ENCODE assay signal across 8 cellular contexts in genomic region chr2:176653856-176654443, GRCh38.
DNase-seq lines count a peak whose midpoint lies in the region; ATAC-seq, FAIRE-seq and TF ChIP-seq lines count a peak whose summit lies in the region.

No MANE protein-coding gene starts in this region.

- DNase-seq in NCI-H524 (lab: John Stamatoyannopoulos, UW) (peak; percentile 72 to 82), NCI-H524 treated with DMSO at 0.1 percent for 48 hours (lab: John Stamatoyannopoulos, UW) (no peak), RCC 7860 (ENCODE audit: low spot score) (peak; percentile 62), cerebellum (ENCODE audit: low spot score) (peak; percentile 22), suprapubic skin (ENCODE audit: low spot score in 2 of 2) (peak in 1 of 2 donors; percentile 71)
- DNase-seq in Jurkat, Clone E6-1 (ENCODE audit: low read depth, low spot score) = peak; percentile 55

- H3K27ac ChIP-seq in liver (ENCODE audit: low read depth in 1 of 2, low read length in 2 of 2) (no peak overlapping the region), suprapubic skin (no peak overlapping the region)

- no peaks in the 10 kb centered on the region for H3K9me3 ChIP-seq in liver (ENCODE audit: control insufficient read depth in 4 of 4, low read length in 3 of 4)
- no peaks in the 10 kb centered on the region for H3K9me3 ChIP-seq in suprapubic skin

- H3K36me3 ChIP-seq in liver (ENCODE audit: control insufficient read depth in 4 of 4, insufficient read depth in 3 of 4, low read depth in 1 of 4, low read length in 3 of 4) (no peaks in the 10 kb centered on the region), suprapubic skin (no peaks in the 10 kb centered on the region)

- WGBS in liver = 23% methylated on average over 10 of the region's 10 CpGs
- 36% methylated on average over 10 of the region's 10 CpGs for WGBS in suprapubic skin

- H3K4me1 ChIP-seq in liver (ENCODE audit: control insufficient read depth in 4 of 4, insufficient read depth in 4 of 4, low read length in 3 of 4) = no peaks in the 10 kb centered on the region
- H3K4me1 ChIP-seq in suprapubic skin = no peaks in the 10 kb centered on the region

- TF ChIP-seq CTCF in liver (IDR thresholded peaks at IDR 0.05; ENCODE audit: low read depth, low read length, missing input control) (peak; percentile 68), suprapubic skin (IDR thresholded peaks at IDR 0.05) (peak; percentile 47 to 61)

- TF ChIP-seq EP300 in suprapubic skin (IDR thresholded peaks at IDR 0.05) = no peak

- peak; percentile 87 for ATAC-seq in GM21576 (IDR thresholded peaks at IDR 0.05; ENCODE audit: unreplicated experiment)

- H3K4me3 ChIP-seq in Jurkat, Clone E6-1 (ENCODE audit: low read length) = no peak overlapping the region
- H3K4me3 ChIP-seq in liver (ENCODE audit: low read depth in 1 of 3, low read length in 3 of 3) (no peak overlapping the region), suprapubic skin (no peak overlapping the region)

- FAIRE-seq in RCC 7860 (lab: Jason Lieb, UNC) = peak; percentile 69

- no peak for TF ChIP-seq POLR2A in suprapubic skin (IDR thresholded peaks at IDR 0.05)

- peak; percentile 62 to 76 for TF ChIP-seq RAD21 in liver (IDR thresholded peaks at IDR 0.05)

- no peak overlapping the region for H3K9ac ChIP-seq in liver (ENCODE audit: low read depth in 1 of 2, low read length in 2 of 2)

- peaks cover 0 to 19% (median 5%) of the 10 kb centered on the region in 4 donors for H3K27me3 ChIP-seq in liver (ENCODE audit: control insufficient read depth in 4 of 4, insufficient read depth in 4 of 4, low read length in 3 of 4)
- H3K27me3 ChIP-seq in suprapubic skin = peaks cover 21% of the 10 kb centered on the region

TF ChIP-seq in liver, 16 proteins besides CTCF, POLR2A, EP300 and RAD21:
- TF ChIP-seq HNF4A (conservative IDR thresholded peaks at IDR 0.05) = no peak
- TF ChIP-seq GABPA (IDR thresholded peaks at IDR 0.05 in 1 of 2, conservative IDR thresholded peaks at IDR 0.05 in 1 of 2) = no peak
- TF ChIP-seq REST (IDR thresholded peaks at IDR 0.05) = no peak
- no peak for TF ChIP-seq ZBTB33 (IDR thresholded peaks at IDR 0.05)
- no peak for TF ChIP-seq ATF3 (IDR thresholded peaks at IDR 0.05)
- TF ChIP-seq TAF1 (conservative IDR thresholded peaks at IDR 0.05) = no peak
- no peak for TF ChIP-seq SP1 (IDR thresholded peaks at IDR 0.05)
- no peak for TF ChIP-seq JUND (IDR thresholded peaks at IDR 0.05)
- TF ChIP-seq YY1 (IDR thresholded peaks at IDR 0.05) = no peak
- TF ChIP-seq MAX (IDR thresholded peaks at IDR 0.05) = no peak
- no peak for TF ChIP-seq FOXA2 (IDR thresholded peaks at IDR 0.05)
- TF ChIP-seq RXRA (IDR thresholded peaks at IDR 0.05) = no peak
